In the genomic region with DNA sequence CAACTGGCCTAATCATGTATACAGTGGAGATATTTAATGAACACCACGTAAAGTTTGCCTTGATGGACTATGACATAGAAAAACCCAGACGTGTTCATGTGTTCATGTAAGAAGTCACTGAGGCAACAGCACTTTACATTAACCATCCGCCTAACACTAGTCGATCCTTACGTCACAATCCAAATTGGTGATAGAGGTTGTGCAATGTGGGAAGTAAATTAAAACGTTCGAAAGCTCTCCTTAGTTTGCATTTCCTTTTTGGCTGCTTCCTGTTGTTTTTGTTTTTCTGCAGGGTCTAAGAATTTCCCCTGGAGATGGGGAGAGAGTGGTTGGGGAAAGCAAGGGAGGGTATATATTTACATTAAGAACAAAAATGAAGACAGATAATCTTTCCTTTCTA, we compare ENCODE assay signal across 14 cellular contexts.
"Had no signal": no experiment of that assay in that cellular context is flagged by ENCODE, and none has a peak within 500 bp of the region (broad histone marks: within the 10 kb centered on the region; RNA-seq: fewer than 3 reads in every experiment).

No MANE protein-coding gene starts in this region.

- H3K27ac Mint-ChIP-seq: activated CD8-positive, alpha-beta T cell treated with anti-CD3 and anti-CD28 coated beads, Interleukin-2, amount 10 ng/mL, durations not matched to agents 7 days and 5 days; T-cell had no signal

- H3K36me3 ChIP-seq: ascending aorta, esophagus squamous epithelium, transverse colon, WERI-Rb-1 had no signal

- H3K27me3 Mint-ChIP-seq: T-cell had no signal

- H3K36me3 Mint-ChIP-seq: T-cell had no signal

- H3K4me3 Mint-ChIP-seq: activated CD8-positive, alpha-beta T cell treated with anti-CD3 and anti-CD28 coated beads, Interleukin-2, amount 10 ng/mL, durations not matched to agents 7 days and 5 days; neural crest cell; T-cell had no signal

- DNase-seq: activated CD4-positive, alpha-beta T cell treated with anti-CD3 and anti-CD28 coated beads for 4 hours; activated CD8-positive, alpha-beta memory T cell treated with anti-CD3 and anti-CD28 coated beads, Interleukin-2, amount 50 U/mL, for 48 hours; activated CD8-positive, alpha-beta T cell treated with anti-CD3 and anti-CD28 coated beads, Interleukin-2, amount 10 ng/mL, durations not matched to agents 7 days and 5 days; activated naive CD4-positive, alpha-beta T cell; esophagus squamous epithelium; foreskin fibroblast; kidney; retina; T-cell; T1000; transverse colon; WERI-Rb-1 had no signal

- ATAC-seq: activated CD8-positive, alpha-beta T cell treated with anti-CD3 and anti-CD28 coated beads, Interleukin-2, amount 10 ng/mL, durations not matched to agents 7 days and 5 days; T-cell had no signal

- H3K27ac ChIP-seq: ascending aorta, esophagus squamous epithelium, transverse colon, WERI-Rb-1 had no signal

- H3K27me3 ChIP-seq: ascending aorta, esophagus squamous epithelium, transverse colon had no signal

- H3K4me1 ChIP-seq: ascending aorta, transverse colon had no signal

- H3K9me3 ChIP-seq: ascending aorta, esophagus squamous epithelium, transverse colon had no signal

- H3K4me3 ChIP-seq: ascending aorta, esophagus squamous epithelium, transverse colon had no signal

- H3K4me1 Mint-ChIP-seq: T-cell had no signal
